1 cellular context compared by ENCODE assay signal in the genomic region with DNA sequence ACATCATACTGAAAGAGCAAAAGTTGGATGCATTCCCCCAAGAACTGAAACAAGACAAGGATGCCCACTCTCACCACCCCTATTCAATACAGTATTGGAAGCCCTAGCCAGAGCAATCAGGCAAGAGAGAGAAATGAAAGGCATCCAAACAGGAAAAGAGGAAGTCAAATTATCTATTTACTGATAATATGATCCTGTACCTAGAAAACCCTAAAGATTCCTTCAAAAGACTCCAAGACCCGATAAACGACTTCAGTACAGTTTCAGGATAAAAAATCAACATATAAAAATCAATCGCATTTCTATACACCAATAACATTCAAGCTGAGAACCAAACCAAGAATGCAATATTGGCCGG.
TF ChIP-seq lines count a peak whose summit lies in the region.

No MANE protein-coding gene starts in this region.

TF ChIP-seq in GM23338, 12 proteins besides CTCF, POLR2A, EP300 and RAD21 (continued from another document):
- TF ChIP-seq NANOG (IDR thresholded peaks at IDR 0.05; ENCODE audit: borderline replicate concordance) = no peak
- TF ChIP-seq, protein P1, sequence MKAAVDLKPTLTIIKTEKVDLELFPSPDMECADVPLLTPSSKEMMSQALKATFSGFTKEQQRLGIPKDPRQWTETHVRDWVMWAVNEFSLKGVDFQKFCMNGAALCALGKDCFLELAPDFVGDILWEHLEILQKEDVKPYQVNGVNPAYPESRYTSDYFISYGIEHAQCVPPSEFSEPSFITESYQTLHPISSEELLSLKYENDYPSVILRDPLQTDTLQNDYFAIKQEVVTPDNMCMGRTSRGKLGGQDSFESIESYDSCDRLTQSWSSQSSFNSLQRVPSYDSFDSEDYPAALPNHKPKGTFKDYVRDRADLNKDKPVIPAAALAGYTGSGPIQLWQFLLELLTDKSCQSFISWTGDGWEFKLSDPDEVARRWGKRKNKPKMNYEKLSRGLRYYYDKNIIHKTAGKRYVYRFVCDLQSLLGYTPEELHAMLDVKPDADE (IDR thresholded peaks at IDR 0.05) = no peak
- TF ChIP-seq, protein P2, sequence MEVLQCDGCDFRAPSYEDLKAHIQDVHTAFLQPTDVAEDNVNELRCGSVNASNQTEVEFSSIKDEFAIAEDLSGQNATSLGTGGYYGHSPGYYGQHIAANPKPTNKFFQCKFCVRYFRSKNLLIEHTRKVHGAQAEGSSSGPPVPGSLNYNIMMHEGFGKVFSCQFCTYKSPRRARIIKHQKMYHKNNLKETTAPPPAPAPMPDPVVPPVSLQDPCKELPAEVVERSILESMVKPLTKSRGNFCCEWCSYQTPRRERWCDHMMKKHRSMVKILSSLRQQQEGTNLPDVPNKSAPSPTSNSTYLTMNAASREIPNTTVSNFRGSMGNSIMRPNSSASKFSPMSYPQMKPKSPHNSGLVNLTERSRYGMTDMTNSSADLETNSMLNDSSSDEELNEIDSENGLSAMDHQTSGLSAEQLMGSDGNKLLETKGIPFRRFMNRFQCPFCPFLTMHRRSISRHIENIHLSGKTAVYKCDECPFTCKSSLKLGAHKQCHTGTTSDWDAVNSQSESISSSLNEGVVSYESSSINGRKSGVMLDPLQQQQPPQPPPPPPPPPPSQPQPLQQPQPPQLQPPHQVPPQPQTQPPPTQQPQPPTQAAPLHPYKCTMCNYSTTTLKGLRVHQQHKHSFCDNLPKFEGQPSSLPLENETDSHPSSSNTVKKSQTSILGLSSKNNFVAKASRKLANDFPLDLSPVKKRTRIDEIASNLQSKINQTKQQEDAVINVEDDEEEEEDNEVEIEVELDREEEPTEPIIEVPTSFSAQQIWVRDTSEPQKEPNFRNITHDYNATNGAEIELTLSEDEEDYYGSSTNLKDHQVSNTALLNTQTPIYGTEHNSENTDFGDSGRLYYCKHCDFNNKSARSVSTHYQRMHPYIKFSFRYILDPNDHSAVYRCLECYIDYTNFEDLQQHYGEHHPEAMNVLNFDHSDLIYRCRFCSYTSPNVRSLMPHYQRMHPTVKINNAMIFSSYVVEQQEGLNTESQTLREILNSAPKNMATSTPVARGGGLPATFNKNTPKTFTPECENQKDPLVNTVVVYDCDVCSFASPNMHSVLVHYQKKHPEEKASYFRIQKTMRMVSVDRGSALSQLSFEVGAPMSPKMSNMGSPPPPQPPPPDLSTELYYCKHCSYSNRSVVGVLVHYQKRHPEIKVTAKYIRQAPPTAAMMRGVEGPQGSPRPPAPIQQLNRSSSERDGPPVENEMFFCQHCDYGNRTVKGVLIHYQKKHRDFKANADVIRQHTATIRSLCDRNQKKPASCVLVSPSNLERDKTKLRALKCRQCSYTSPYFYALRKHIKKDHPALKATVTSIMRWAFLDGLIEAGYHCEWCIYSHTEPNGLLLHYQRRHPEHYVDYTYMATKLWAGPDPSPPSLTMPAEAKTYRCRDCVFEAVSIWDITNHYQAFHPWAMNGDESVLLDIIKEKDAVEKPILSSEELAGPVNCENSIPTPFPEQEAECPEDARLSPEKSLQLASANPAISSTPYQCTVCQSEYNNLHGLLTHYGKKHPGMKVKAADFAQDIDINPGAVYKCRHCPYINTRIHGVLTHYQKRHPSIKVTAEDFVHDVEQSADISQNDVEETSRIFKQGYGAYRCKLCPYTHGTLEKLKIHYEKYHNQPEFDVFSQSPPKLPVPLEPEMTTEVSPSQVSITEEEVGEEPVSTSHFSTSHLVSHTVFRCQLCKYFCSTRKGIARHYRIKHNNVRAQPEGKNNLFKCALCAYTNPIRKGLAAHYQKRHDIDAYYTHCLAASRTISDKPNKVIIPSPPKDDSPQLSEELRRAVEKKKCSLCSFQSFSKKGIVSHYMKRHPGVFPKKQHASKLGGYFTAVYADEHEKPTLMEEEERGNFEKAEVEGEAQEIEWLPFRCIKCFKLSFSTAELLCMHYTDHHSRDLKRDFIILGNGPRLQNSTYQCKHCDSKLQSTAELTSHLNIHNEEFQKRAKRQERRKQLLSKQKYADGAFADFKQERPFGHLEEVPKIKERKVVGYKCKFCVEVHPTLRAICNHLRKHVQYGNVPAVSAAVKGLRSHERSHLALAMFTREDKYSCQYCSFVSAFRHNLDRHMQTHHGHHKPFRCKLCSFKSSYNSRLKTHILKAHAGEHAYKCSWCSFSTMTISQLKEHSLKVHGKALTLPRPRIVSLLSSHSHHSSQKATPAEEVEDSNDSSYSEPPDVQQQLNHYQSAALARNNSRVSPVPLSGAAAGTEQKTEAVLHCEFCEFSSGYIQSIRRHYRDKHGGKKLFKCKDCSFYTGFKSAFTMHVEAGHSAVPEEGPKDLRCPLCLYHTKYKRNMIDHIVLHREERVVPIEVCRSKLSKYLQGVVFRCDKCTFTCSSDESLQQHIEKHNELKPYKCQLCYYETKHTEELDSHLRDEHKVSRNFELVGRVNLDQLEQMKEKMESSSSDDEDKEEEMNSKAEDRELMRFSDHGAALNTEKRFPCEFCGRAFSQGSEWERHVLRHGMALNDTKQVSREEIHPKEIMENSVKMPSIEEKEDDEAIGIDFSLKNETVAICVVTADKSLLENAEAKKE (CRISPR knock-in tag; IDR thresholded peaks at IDR 0.05) = no peak
- TF ChIP-seq, protein P3, sequence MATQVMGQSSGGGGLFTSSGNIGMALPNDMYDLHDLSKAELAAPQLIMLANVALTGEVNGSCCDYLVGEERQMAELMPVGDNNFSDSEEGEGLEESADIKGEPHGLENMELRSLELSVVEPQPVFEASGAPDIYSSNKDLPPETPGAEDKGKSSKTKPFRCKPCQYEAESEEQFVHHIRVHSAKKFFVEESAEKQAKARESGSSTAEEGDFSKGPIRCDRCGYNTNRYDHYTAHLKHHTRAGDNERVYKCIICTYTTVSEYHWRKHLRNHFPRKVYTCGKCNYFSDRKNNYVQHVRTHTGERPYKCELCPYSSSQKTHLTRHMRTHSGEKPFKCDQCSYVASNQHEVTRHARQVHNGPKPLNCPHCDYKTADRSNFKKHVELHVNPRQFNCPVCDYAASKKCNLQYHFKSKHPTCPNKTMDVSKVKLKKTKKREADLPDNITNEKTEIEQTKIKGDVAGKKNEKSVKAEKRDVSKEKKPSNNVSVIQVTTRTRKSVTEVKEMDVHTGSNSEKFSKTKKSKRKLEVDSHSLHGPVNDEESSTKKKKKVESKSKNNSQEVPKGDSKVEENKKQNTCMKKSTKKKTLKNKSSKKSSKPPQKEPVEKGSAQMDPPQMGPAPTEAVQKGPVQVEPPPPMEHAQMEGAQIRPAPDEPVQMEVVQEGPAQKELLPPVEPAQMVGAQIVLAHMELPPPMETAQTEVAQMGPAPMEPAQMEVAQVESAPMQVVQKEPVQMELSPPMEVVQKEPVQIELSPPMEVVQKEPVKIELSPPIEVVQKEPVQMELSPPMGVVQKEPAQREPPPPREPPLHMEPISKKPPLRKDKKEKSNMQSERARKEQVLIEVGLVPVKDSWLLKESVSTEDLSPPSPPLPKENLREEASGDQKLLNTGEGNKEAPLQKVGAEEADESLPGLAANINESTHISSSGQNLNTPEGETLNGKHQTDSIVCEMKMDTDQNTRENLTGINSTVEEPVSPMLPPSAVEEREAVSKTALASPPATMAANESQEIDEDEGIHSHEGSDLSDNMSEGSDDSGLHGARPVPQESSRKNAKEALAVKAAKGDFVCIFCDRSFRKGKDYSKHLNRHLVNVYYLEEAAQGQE (IDR thresholded peaks at IDR 0.05; ENCODE audit: unreplicated experiment) = no peak
- TF ChIP-seq EZH2 (IDR thresholded peaks at IDR 0.05; ENCODE audit: low read depth, unreplicated experiment) = no peak
- no peak for TF ChIP-seq EZH2phosphoT487 (IDR thresholded peaks at IDR 0.05; ENCODE audit: unreplicated experiment)
